ENCODE assay signal across 1 cellular context in the genomic region with DNA sequence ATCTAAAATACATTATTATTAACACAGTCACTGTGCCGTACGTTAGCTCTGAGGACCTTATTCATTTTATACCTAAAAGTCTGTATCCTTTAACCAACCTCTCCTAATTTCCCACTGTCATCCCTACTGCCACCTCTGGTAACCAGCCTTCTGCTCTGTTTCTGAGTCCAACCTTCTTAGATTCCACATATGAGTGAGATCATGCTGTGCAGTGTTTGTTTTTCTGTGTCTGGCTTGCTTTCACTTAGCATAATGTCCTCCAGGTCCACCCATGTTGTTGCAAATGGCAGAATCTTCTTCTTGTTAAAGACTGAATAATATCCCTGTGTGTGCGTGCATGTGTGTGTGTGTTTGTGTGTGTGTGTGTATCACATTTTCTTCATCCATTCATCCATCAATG.
TF ChIP-seq lines count a peak whose summit lies in the region.

No MANE protein-coding gene starts in this region.

TF ChIP-seq in HCT116, 20 proteins besides CTCF, POLR2A, EP300 and RAD21 (continued from another document):
- TF ChIP-seq, protein P1, sequence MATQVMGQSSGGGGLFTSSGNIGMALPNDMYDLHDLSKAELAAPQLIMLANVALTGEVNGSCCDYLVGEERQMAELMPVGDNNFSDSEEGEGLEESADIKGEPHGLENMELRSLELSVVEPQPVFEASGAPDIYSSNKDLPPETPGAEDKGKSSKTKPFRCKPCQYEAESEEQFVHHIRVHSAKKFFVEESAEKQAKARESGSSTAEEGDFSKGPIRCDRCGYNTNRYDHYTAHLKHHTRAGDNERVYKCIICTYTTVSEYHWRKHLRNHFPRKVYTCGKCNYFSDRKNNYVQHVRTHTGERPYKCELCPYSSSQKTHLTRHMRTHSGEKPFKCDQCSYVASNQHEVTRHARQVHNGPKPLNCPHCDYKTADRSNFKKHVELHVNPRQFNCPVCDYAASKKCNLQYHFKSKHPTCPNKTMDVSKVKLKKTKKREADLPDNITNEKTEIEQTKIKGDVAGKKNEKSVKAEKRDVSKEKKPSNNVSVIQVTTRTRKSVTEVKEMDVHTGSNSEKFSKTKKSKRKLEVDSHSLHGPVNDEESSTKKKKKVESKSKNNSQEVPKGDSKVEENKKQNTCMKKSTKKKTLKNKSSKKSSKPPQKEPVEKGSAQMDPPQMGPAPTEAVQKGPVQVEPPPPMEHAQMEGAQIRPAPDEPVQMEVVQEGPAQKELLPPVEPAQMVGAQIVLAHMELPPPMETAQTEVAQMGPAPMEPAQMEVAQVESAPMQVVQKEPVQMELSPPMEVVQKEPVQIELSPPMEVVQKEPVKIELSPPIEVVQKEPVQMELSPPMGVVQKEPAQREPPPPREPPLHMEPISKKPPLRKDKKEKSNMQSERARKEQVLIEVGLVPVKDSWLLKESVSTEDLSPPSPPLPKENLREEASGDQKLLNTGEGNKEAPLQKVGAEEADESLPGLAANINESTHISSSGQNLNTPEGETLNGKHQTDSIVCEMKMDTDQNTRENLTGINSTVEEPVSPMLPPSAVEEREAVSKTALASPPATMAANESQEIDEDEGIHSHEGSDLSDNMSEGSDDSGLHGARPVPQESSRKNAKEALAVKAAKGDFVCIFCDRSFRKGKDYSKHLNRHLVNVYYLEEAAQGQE (IDR thresholded peaks at IDR 0.05; ENCODE audit: low read depth): no peak
- no peak for TF ChIP-seq ZFX (IDR thresholded peaks at IDR 0.05)
- no peak for TF ChIP-seq CEBPB (IDR thresholded peaks at IDR 0.05; ENCODE audit: low read depth)
- TF ChIP-seq ATF3 (IDR thresholded peaks at IDR 0.05): no peak
- TF ChIP-seq SIN3A (IDR thresholded peaks at IDR 0.05; ENCODE audit: low read depth): no peak
- TF ChIP-seq ZNF274 (IDR thresholded peaks at IDR 0.05; ENCODE audit: low read depth, low read length): no peak
- no peak for TF ChIP-seq CBX3 (IDR thresholded peaks at IDR 0.05; ENCODE audit: low read depth)
- TF ChIP-seq JUND (IDR thresholded peaks at IDR 0.05): no peak
- no peak for TF ChIP-seq FOSL1 (IDR thresholded peaks at IDR 0.05; ENCODE audit: low read depth)
- TF ChIP-seq EGR1 (IDR thresholded peaks at IDR 0.05; ENCODE audit: low read depth): no peak
TF ChIP-seq in HCT116: peak in this region for 0.
